15 cellular contexts compared by ENCODE assay signal in the genomic region with DNA sequence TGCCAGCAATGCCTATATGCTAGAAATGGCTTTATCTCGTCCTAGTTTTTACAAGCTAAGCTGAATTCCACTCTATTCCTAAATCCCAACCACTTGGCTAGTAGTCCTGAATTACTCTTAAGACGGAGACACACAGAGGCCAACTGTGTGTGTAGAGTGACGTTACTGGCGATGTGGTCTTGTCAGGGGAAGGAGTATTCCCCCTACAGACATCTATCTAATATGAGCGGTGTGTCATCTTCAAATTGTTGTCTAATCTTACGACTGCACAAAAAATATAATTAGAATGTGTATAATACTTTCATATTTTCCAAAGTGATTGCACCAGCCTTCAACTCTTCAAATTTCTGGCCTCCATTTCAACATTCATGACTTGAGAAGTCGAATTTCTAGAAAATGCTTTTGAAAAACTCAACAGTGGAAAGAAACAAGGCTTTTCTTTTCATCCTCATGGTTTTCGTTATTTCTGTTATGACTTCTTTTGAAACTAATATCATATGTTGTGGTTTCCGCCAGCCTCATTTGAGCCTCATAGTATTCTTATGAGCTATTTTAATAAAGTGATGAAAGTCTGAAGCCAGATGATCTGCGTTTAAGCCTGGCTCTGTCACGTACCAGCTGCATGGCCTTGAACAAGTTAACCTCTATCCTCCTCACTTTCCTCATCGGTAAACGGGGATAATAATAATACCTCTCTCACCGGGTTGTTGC.
A peak's percentile ranks its signal among the peaks of the same experiment; 100 is the strongest.
DNase-seq lines count a peak whose midpoint lies in the region; ATAC-seq and TF ChIP-seq lines count a peak whose summit lies in the region.
"Had no signal": no experiment of that assay in that cellular context is flagged by ENCODE, and none has a peak within 500 bp of the region (broad histone marks: within the 10 kb centered on the region; RNA-seq: fewer than 3 reads in every experiment).

No MANE protein-coding gene starts in this region.

- ATAC-seq in GM21515 (IDR thresholded peaks at IDR 0.05; ENCODE audit: unreplicated experiment): peak; percentile 92
- ATAC-seq in HG03520 (IDR thresholded peaks at IDR 0.05; ENCODE audit: unreplicated experiment): peak; percentile 55
- no peak for ATAC-seq in gastroesophageal sphincter
- ATAC-seq in HG03025 (IDR thresholded peaks at IDR 0.05; ENCODE audit: low FRiP score, unreplicated experiment): no peak
- no peak for ATAC-seq in HG03460 (IDR thresholded peaks at IDR 0.05; ENCODE audit: unreplicated experiment)
- no peak for ATAC-seq in HG03378 (IDR thresholded peaks at IDR 0.05; ENCODE audit: unreplicated experiment)
- ATAC-seq: GM23338; naive thymus-derived CD8-positive, alpha-beta T cell; upper lobe of right lung had no signal

- no peak overlapping the region for H3K4me2 ChIP-seq in MM.1S (ENCODE audit: low read depth, low read length)
- H3K4me2 ChIP-seq: GM23338, SK-N-SH had no signal

- H3K4me3 ChIP-seq in gastroesophageal sphincter: no peak overlapping the region
- no peak overlapping the region for H3K4me3 ChIP-seq in MM.1S (ENCODE audit: low read length)
- H3K4me3 ChIP-seq: GM23338, upper lobe of right lung had no signal

- H3K9me3 ChIP-seq in gastroesophageal sphincter (no peaks in the 10 kb centered on the region), MM.1S (replicated peaks; ENCODE audit: insufficient read depth, low read length) (no peaks in the 10 kb centered on the region)
- H3K9me3 ChIP-seq: SK-N-SH, upper lobe of right lung had no signal

- H3K27ac ChIP-seq in gastroesophageal sphincter: peak overlapping the region in 3 of 4 donors; percentile 45 to 63 (median 49)
- H3K27ac ChIP-seq in MM.1S (ENCODE audit: low read length): no peak overlapping the region
- H3K27ac ChIP-seq: upper lobe of right lung had no signal

- no peaks in the 10 kb centered on the region for H3K9me2 ChIP-seq in MM.1S (replicated peaks; ENCODE audit: insufficient read depth, low read length)
- H3K9me2 ChIP-seq: SK-N-SH had no signal

- TF ChIP-seq CTCF in gastroesophageal sphincter (IDR thresholded peaks at IDR 0.05) (no peak), MM.1S (IDR thresholded peaks at IDR 0.05; ENCODE audit: low read length) (no peak)

- H4K20me1 ChIP-seq in MM.1S (ENCODE audit: insufficient read depth, low read length): no peaks in the 10 kb centered on the region

- H3K27me3 ChIP-seq in gastroesophageal sphincter (no peaks in the 10 kb centered on the region), MM.1S (replicated peaks; ENCODE audit: insufficient read depth, low read length) (no peaks in the 10 kb centered on the region)
- H3K27me3 ChIP-seq: upper lobe of right lung had no signal

- no peak overlapping the region for H3K9ac ChIP-seq in MM.1S (ENCODE audit: low read length)
- H3K9ac ChIP-seq: SK-N-SH had no signal

- TF ChIP-seq POLR2A in gastroesophageal sphincter (IDR thresholded peaks at IDR 0.05): no peak

- DNase-seq in GM04503 (ENCODE audit: low read depth): peak; percentile 64
- DNase-seq in MM.1S: no peak
- DNase-seq: activated naive CD8-positive, alpha-beta T cell treated with anti-CD3 and anti-CD28 coated beads, Interleukin-2, amount 10 ng/mL, durations not matched to agents 7 days and 5 days; AML-193; naive thymus-derived CD8-positive, alpha-beta T cell; NCI-H345; SK-N-SH; upper lobe of right lung had no signal

- no peak for TF ChIP-seq EP300 in gastroesophageal sphincter (IDR thresholded peaks at IDR 0.05)

- peaks cover 0 to 27% (median 5%) of the 10 kb centered on the region in 3 donors for H3K4me1 ChIP-seq in gastroesophageal sphincter
- no peaks in the 10 kb centered on the region for H3K4me1 ChIP-seq in MM.1S (ENCODE audit: low read length)
- H3K4me1 ChIP-seq: upper lobe of right lung had no signal

- H2AFZ ChIP-seq in MM.1S (ENCODE audit: low read length): no peak overlapping the region
- H2AFZ ChIP-seq: GM23338 had no signal

- peaks cover 0 to 26% of the 10 kb centered on the region in 2 donors for H3K36me3 ChIP-seq in gastroesophageal sphincter
- peaks cover 13% of the 10 kb centered on the region; the same call in 1 of the 2 replicates for H3K36me3 ChIP-seq in MM.1S (replicated peaks; ENCODE audit: insufficient read depth, low read length)

- no peaks in the 10 kb centered on the region for H3K79me2 ChIP-seq in MM.1S (ENCODE audit: low read length)

- WGBS in gastroesophageal sphincter (ENCODE audit: low coverage in 1 of 2), 2 donors: 59 to 67% methylated on average over 13 to 14 of the region's 14 CpGs

- no peaks in the 10 kb centered on the region for H3F3A ChIP-seq in MM.1S (ENCODE audit: insufficient read depth, low read length)

Comparison
In these comparisons a context has a peak if more than half of its experiments do, and no peak if none do; other contexts are left out.
1. ATAC-seq: peak in GM21515 (single experiment) and HG03520 (single experiment); none in gastroesophageal sphincter (single experiment), HG03025 (single experiment), HG03460 (single experiment) and HG03378 (single experiment).